In genomic region chr20:38061109-38061508, GRCh38 we compare ENCODE assay signal across 16 cellular contexts. TPM values are rescaled to one million over a fixed set of nuclear protein-coding genes. Genes with fewer than 3 reads are reported as not detected.
A peak's percentile ranks its signal among the peaks of the same experiment; 100 is the strongest.
DNase-seq lines count a peak whose midpoint lies in the region; ATAC-seq, FAIRE-seq and TF ChIP-seq lines count a peak whose summit lies in the region.
"Had no signal": no experiment of that assay in that cellular context is flagged by ENCODE, and none has a peak within 500 bp of the region (broad histone marks: within the 10 kb centered on the region; RNA-seq: fewer than 3 reads in every experiment).

No MANE protein-coding gene starts in this region.

- SMC1A ChIA-PET in GM12878 (lab: Charles Lee; ENCODE audit: uncharacterized antibody, unreplicated experiment), result interaction anchor here (0.6 to 6.1 kb wide), 24 partner anchors 9 to 159 kb away, joined by 3 to 128 read pairs (median 5); partner anchors contain the start of genes RPRD1B, TTI1 and VSTM2L

- no TSS peak for BruUV-seq in GM12878 (replicated peaks; lab: Mats Ljungman, UMichigan)

- TF ChIP-seq EP300 in GM12878 (IDR thresholded peaks at IDR 0.05; ENCODE audit: borderline replicate concordance in 1 of 2, control insufficient read depth in 1 of 2, low read depth in 2 of 2, low read length in 2 of 2), result peak in 1 of 2 experiments; percentile 17; a peak in 1 of 4 replicates

- TF ChIP-seq CTCF in KMS-11 (conservative IDR thresholded peaks at IDR 0.05; ENCODE audit: low read depth, low read length) (no peak), GM12878 (IDR thresholded peaks at IDR 0.05 in 2 of 3, conservative IDR thresholded peaks at IDR 0.05 in 1 of 3; ENCODE audit: control insufficient read depth in 2 of 3, extremely low read depth in 1 of 3, insufficient read depth in 1 of 3, low read depth in 3 of 3, low read length in 3 of 3) (no peak), BE2C (IDR thresholded peaks at IDR 0.05; ENCODE audit: low read depth, low read length) (no peak)

- ATAC-seq in GM21786 (IDR thresholded peaks at IDR 0.05; ENCODE audit: unreplicated experiment) (peak; percentile 48), GM12878 (peak; percentile 76)
- ATAC-seq: HCT116 had no signal

- peaks cover 7% of the 10 kb centered on the region; the same call in 1 of the 2 replicates for H3K36me3 ChIP-seq in KMS-11 (ENCODE audit: insufficient read depth)
- H3K36me3 ChIP-seq in GM12878 (ENCODE audit: control insufficient read depth in 2 of 2, insufficient read depth in 2 of 2, low read length in 1 of 2), result peaks cover 21 to 29% of the 10 kb centered on the region in 2 experiments
- H3K36me3 ChIP-seq in BE2C, result peaks cover 78% of the 10 kb centered on the region

- POLR2A ChIA-PET in GM12878 (lab: Charles Lee), result interaction anchor here (0.6 to 1.7 kb wide), 3 partner anchors 17 to 499 kb away, joined by 3 to 6 read pairs (median 3); no protein-coding TSS in a partner anchor

- H3K27ac ChIP-seq in KMS-11 (peak overlapping the region; percentile 52; the same call in 1 of the 2 replicates), GM12878 (ENCODE audit: control insufficient read depth, insufficient read depth) (peak overlapping the region; percentile 46)
- H3K27ac ChIP-seq: 22Rv1, SJCRH30 had no signal

- DNase-seq in GM12878 (ENCODE audit: low read depth, low spot score) (no peak), BE2C (no peak)
- no peak for DNase-seq in activated CD4-positive, alpha-beta T cell treated with anti-CD3 and anti-CD28 coated beads, Interleukin-2, amount 50 U/mL, for 48 hours
- DNase-seq in activated naive CD4-positive, alpha-beta T cell (lab: John Stamatoyannopoulos, UW), result no peak
- no peak for DNase-seq in stimulated activated CD8-positive, alpha-beta memory T cell treated with anti-CD3 and anti-CD28 coated beads, Interleukin-4, amount 100 ng/mL, for 48 hours
- DNase-seq: CD4-positive, alpha-beta memory T cell; DMS79; NCI-H1092 treated with DMSO at 0.1 percent for 48 hours; NCI-H2107; NCI-H2227 treated with DMSO at 0.1 percent for 48 hours; SJCRH30 had no signal

- peak overlapping the region; percentile 88 for H3K4me2 ChIP-seq in KMS-11
- peak overlapping the region; percentile 65 for H3K4me2 ChIP-seq in GM12878 (ENCODE audit: control insufficient read depth, insufficient read depth)

- peak overlapping the region; percentile 15; the same call in 1 of the 2 replicates for H3K4me3 ChIP-seq in GM08714 (ENCODE audit: low read length)
- H3K4me3 ChIP-seq in KMS-11 (IDR thresholded peaks at IDR 0.05; ENCODE audit: insufficient read depth, low read depth, low read length), result no peak overlapping the region
- no peak overlapping the region for H3K4me3 ChIP-seq in GM12878
- no peak overlapping the region for H3K4me3 ChIP-seq in BE2C (ENCODE audit: low read depth, low read length)
- H3K4me3 ChIP-seq: SJCRH30 had no signal

- CTCF ChIA-PET in GM12878 (lab: Yijun Ruan, JAX), result interaction anchor here (0.5 to 19.0 kb wide), 15 partner anchors 9 to 796 kb away, joined by 3 to 404 read pairs (median 7); partner anchors contain the start of gene TGM2

- TF ChIP-seq POLR2A in GM12878 (IDR thresholded peaks at IDR 0.05; ENCODE audit: low read depth, low read length), result no peak

- no peak overlapping the region for H3K9ac ChIP-seq in KMS-11
- no peak overlapping the region for H3K9ac ChIP-seq in GM12878 (ENCODE audit: control insufficient read depth, insufficient read depth, low read length)

- H3K9me3 ChIP-seq in GM12878 (replicated peaks; ENCODE audit: control insufficient read depth, insufficient read depth, low read length) (peaks cover 2% of the 10 kb centered on the region; the same call in 1 of the 3 replicates), BE2C (no peaks in the 10 kb centered on the region)
- H3K9me3 ChIP-seq: SJCRH30 had no signal

- RAD21 ChIA-PET in GM12878 (lab: Charles Lee; ENCODE audit: unreplicated experiment), result interaction anchor here (0.6 to 2.5 kb wide), 19 partner anchors 8 to 160 kb away, joined by 3 to 21 read pairs (median 4); no protein-coding TSS in a partner anchor

- H2AFZ ChIP-seq in KMS-11 (ENCODE audit: low read depth) (no peak overlapping the region), GM12878 (ENCODE audit: control insufficient read depth, low read depth, low read length) (no peak overlapping the region)

- no peak for TF ChIP-seq RAD21 in GM12878 (IDR thresholded peaks at IDR 0.05; ENCODE audit: insufficient read depth, low read depth, low read length)

- FAIRE-seq in GM12878 (lab: Jason Lieb, UNC), result peak; percentile 44

- in situ Hi-C loops in GM12878 (cut with MboI), result loop anchor here (25.0 kb wide), 1 partner anchor 101 kb away; the partner anchor contains the start of gene TGM2

- H4K20me1 ChIP-seq in KMS-11 (ENCODE audit: insufficient read depth) (0 out of 2 replicates have a peak, but pooled peaks cover 7% of the 10 kb centered on the region), GM12878 (ENCODE audit: control insufficient read depth, insufficient read depth) (no peaks in the 10 kb centered on the region)

- peaks cover 47% of the 10 kb centered on the region for H3K4me1 ChIP-seq in KMS-11 (ENCODE audit: low read depth, poor library complexity, severe bottlenecking)
- peaks cover 24% of the 10 kb centered on the region for H3K4me1 ChIP-seq in GM12878 (ENCODE audit: control insufficient read depth, insufficient read depth, low read length)
- H3K4me1 ChIP-seq in BE2C, result no peaks in the 10 kb centered on the region
- H3K4me1 ChIP-seq: SJCRH30 had no signal

- H3K27me3 ChIP-seq in KMS-11 (ENCODE audit: insufficient read depth, low read depth) (no peaks in the 10 kb centered on the region), GM12878 (replicated peaks in 1 of 2; ENCODE audit: control insufficient read depth in 2 of 2, insufficient read depth in 2 of 2, low read length in 1 of 2) (no peaks in the 10 kb centered on the region), BE2C (no peaks in the 10 kb centered on the region)
- H3K27me3 ChIP-seq: SJCRH30 had no signal

- intact Hi-C loops in GM12878 (cut with micrococcal nuclease; ENCODE audit: unreplicated experiment), result no loop called here

- H3K79me2 ChIP-seq in KMS-11 (ENCODE audit: insufficient read depth, low read depth) (no peaks in the 10 kb centered on the region; the same call in 1 of the 2 replicates), GM12878 (ENCODE audit: control insufficient read depth, insufficient read depth, low read length) (no peaks in the 10 kb centered on the region; the same call in 1 of the 2 replicates)

- 11% methylated on average over 4 of the region's 4 CpGs for WGBS in GM12878 (ENCODE audit: insufficient coverage, insufficient replicate concordance, low lambda C conversion rate, missing lambda C conversion rate)

TF ChIP-seq in GM12878, 131 proteins besides CTCF, POLR2A, EP300 and RAD21 (continues in another document):
- TF ChIP-seq ZNF384 (IDR thresholded peaks at IDR 0.05; ENCODE audit: borderline replicate concordance, low read depth, low read length), result no peak

RNA-seq across cellular contexts. Expression of gene RPRD1B, which starts 27.6 kb away (rescaled TPM):
- total RNA-seq in GM12878 (2013; cell fraction: nucleolus; rRNA removed), result 80.5 and 87.4 TPM in 2 replicates
- total RNA-seq in GM12878 (2014; rRNA removed) (29.7 and 33.6 TPM in 2 replicates), GM12878 (2014; rRNA removed; fragmentation: Illumina TruSeq; extraction: Trizol) (18.0 and 18.2 TPM in 2 replicates), GM12878 (2021) (30.1 and 30.5 TPM in 2 replicates)
- 9.2 TPM for polyA plus RNA-seq in GM12878 (2011; ENCODE audit: low read depth)
- polyA plus RNA-seq in GM12878 (2011; rRNA removed) (37.1 and 44.4 TPM in 2 replicates), GM12878 (2014; fragmentation: Illumina TruSeq; extraction: Trizol) (40.2 and 50.9 TPM in 2 replicates), GM12878 (2014; fragmentation: Nextera tagmentation; extraction: Ambion mirVana) (10 to 100 TPM in 1 of 2 experiments, 1 to 10 TPM in 1; 5.2 to 10.7 TPM), GM12878 (2014; rRNA removed) (29.6 and 29.7 TPM in 2 replicates), GM12878 (2016; fragmentation: Nextera tagmentation; extraction: Ambion mirVana) (10 to 100 TPM; 30.3 to 30.4 TPM)
- 26.0 and 28.2 TPM in 2 replicates for polyA plus RNA-seq in GM12878 (2011; cell fraction: cytosol; rRNA removed)
- 24.3 and 28.1 TPM in 2 replicates for polyA plus RNA-seq in GM12878 (2011; cell fraction: nucleus; rRNA removed)
- 12.4 and 15.0 TPM in 2 replicates for polyA plus RNA-seq in GM12878 (2012)
- polyA minus RNA-seq in GM12878 (2011; rRNA and poly(A)+ RNA removed), result 27.3 and 27.4 TPM in 2 replicates
- polyA minus RNA-seq in GM12878 (2011; cell fraction: cytosol; rRNA and poly(A)+ RNA removed), result 19.4 and 21.9 TPM in 2 replicates
- polyA minus RNA-seq in GM12878 (2011; cell fraction: nucleus; rRNA and poly(A)+ RNA removed), result 33.4 and 57.1 TPM in 2 replicates
- 23.5 TPM for polyA plus RNA-seq in BE2C (2012; ENCODE audit: insufficient read depth, insufficient read length, low read depth)

RNA-seq across cellular contexts. Expression of gene TTI1, which starts 27.9 kb away (rescaled TPM):
- 85.3 and 87.8 TPM in 2 replicates for total RNA-seq in GM12878 (2013; cell fraction: nucleolus; rRNA removed)
- total RNA-seq in GM12878 (2014; rRNA removed), result 24.1 and 26.9 TPM in 2 replicates
- 25.2 and 26.7 TPM in 2 replicates for total RNA-seq in GM12878 (2014; rRNA removed; fragmentation: Illumina TruSeq; extraction: Trizol)
- total RNA-seq in GM12878 (2021), result 25.6 and 27.2 TPM in 2 replicates
- polyA plus RNA-seq in GM12878 (2011; ENCODE audit: low read depth), result 10.7 TPM
- polyA plus RNA-seq in GM12878 (2011; rRNA removed), result 23.1 and 24.0 TPM in 2 replicates
- polyA plus RNA-seq in GM12878 (2011; cell fraction: cytosol; rRNA removed), result 18.7 and 22.2 TPM in 2 replicates
- 17.7 and 18.8 TPM in 2 replicates for polyA plus RNA-seq in GM12878 (2011; cell fraction: nucleus; rRNA removed)
- polyA plus RNA-seq in GM12878 (2012), result 13.3 and 15.3 TPM in 2 replicates
- polyA plus RNA-seq in GM12878 (2014; fragmentation: Illumina TruSeq; extraction: Trizol), result 22.2 and 25.8 TPM in 2 replicates
- polyA plus RNA-seq in GM12878 (2014; fragmentation: Nextera tagmentation; extraction: Ambion mirVana), result 1 to 10 TPM; 5.3 to 5.5 TPM
- polyA plus RNA-seq in GM12878 (2014; rRNA removed), result 18.1 and 19.8 TPM in 2 replicates
- 10 to 100 TPM; 39.8 to 44.6 TPM for polyA plus RNA-seq in GM12878 (2016; fragmentation: Nextera tagmentation; extraction: Ambion mirVana)
- polyA minus RNA-seq in GM12878 (2011; rRNA and poly(A)+ RNA removed), result 57.0 and 60.1 TPM in 2 replicates
- 11.9 and 15.2 TPM in 2 replicates for polyA minus RNA-seq in GM12878 (2011; cell fraction: cytosol; rRNA and poly(A)+ RNA removed)
- 33.5 and 42.4 TPM in 2 replicates for polyA minus RNA-seq in GM12878 (2011; cell fraction: nucleus; rRNA and poly(A)+ RNA removed)
- 17.8 TPM for polyA plus RNA-seq in BE2C (2012; ENCODE audit: insufficient read depth, insufficient read length, low read depth)
